3 cellular contexts compared by ENCODE assay signal in genomic region chr1:202212787-202213186, GRCh38.
TF ChIP-seq lines count a peak whose summit lies in the region.

No MANE protein-coding gene starts in this region.

TF ChIP-seq in SK-N-SH, 30 proteins besides CTCF, POLR2A, EP300 and RAD21:
- TF ChIP-seq MEF2A (IDR thresholded peaks at IDR 0.05; ENCODE audit: borderline replicate concordance, low read depth) (no peak), REST (IDR thresholded peaks at IDR 0.05; ENCODE audit: low read depth, low read length) (peak; percentile 47; the same call in 1 of the 2 replicates)
TF ChIP-seq in SK-N-SH: peak in this region for 1.

TF ChIP-seq in SK-N-SH treated with all-trans-retinoic acid at 6 μM for 48 hours, 23 proteins besides CTCF, POLR2A, EP300 and RAD21:
- no peak for TF ChIP-seq RARB (CRISPR knock-in tag; IDR thresholded peaks at IDR 0.05)
- no peak for TF ChIP-seq ESRRG (CRISPR knock-in tag; IDR thresholded peaks at IDR 0.05)
- TF ChIP-seq ZFP30 (CRISPR knock-in tag; IDR thresholded peaks at IDR 0.05) = no peak
- TF ChIP-seq TSHZ2 (CRISPR knock-in tag; IDR thresholded peaks at IDR 0.05) = no peak
- TF ChIP-seq ZNF8 (CRISPR knock-in tag; IDR thresholded peaks at IDR 0.05) = no peak
- no peak for TF ChIP-seq ISL1 (CRISPR knock-in tag; IDR thresholded peaks at IDR 0.05)
- no peak for TF ChIP-seq ARNTL (CRISPR knock-in tag; IDR thresholded peaks at IDR 0.05; ENCODE audit: borderline replicate concordance, low read depth)
- TF ChIP-seq GLIS3 (CRISPR knock-in tag; IDR thresholded peaks at IDR 0.05) = no peak
- TF ChIP-seq CREB5 (CRISPR knock-in tag; IDR thresholded peaks at IDR 0.05; ENCODE audit: low read depth) = no peak
- no peak for TF ChIP-seq POU6F1 (CRISPR knock-in tag; IDR thresholded peaks at IDR 0.05; ENCODE audit: borderline replicate concordance, low read depth)
- TF ChIP-seq TCF4 (CRISPR knock-in tag; IDR thresholded peaks at IDR 0.05; ENCODE audit: borderline replicate concordance) = no peak
- no peak for TF ChIP-seq BACH2 (CRISPR knock-in tag; IDR thresholded peaks at IDR 0.05; ENCODE audit: borderline replicate concordance)
- TF ChIP-seq SNAI2 (CRISPR knock-in tag; IDR thresholded peaks at IDR 0.05) = no peak

TF ChIP-seq in K562, 482 proteins besides CTCF, POLR2A, EP300 and RAD21:
- TF ChIP-seq ZFP36 (IDR thresholded peaks at IDR 0.05; ENCODE audit: low read depth, low read length, partially characterized antibody) = peak; percentile 75
- no peak for TF ChIP-seq ZNF764 (CRISPR knock-in tag; IDR thresholded peaks at IDR 0.05; ENCODE audit: low read depth)
